In the genomic region with DNA sequence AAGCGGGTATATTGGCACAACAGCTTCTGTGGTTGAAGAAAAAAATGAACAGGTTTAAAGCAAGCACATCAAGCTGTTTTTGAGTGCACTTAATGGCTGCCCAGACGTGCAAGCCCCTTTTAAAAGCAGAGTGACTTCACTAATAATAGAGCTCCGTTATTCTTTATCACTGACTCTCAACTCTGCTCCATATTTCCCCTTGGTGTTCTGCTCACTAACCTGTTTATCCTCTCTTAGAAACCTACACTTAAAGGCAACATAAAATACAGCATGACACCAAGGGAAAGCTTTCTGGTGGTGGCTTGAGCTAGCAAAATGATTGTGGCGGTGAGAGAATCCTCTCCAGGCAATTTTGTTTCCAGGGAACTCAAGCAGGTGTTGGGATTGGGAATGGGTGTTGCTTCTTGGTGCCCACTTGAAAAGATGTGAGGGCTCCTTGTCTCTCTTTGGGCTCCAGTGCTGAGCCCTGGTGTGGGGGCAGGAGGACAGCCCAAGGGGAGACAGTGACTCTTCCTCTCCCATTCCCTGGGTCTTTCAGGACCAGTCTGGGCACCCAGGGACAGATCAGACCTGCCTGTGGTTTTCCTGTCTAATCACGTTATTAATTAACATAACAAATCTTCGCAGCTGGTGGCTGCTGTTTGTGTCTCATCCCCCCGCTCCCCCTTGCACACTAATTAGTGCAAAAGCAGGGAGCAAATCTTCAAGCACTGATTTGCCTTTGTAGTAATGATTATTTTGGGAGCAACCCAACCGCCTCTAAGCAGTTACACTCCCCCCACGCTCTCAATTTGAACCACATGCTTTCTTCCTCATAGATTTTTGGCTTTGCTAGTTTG, we compare ENCODE assay signal across 22 cellular contexts.
A peak's percentile ranks its signal among the peaks of the same experiment; 100 is the strongest.
DNase-seq lines count a peak whose midpoint lies in the region; ATAC-seq and TF ChIP-seq lines count a peak whose summit lies in the region.
"Had no signal": no experiment of that assay in that cellular context is flagged by ENCODE, and none has a peak within 500 bp of the region (broad histone marks: within the 10 kb centered on the region; RNA-seq: fewer than 3 reads in every experiment).

No MANE protein-coding gene starts in this region.

- no peaks in the 10 kb centered on the region for H4K20me1 ChIP-seq in mammary epithelial cell (ENCODE audit: insufficient read depth, low read length)

- BruUV-seq in mammary epithelial cell (replicated peaks; lab: Mats Ljungman, UMichigan), result no TSS peak

- H3K4me3 ChIP-seq in mammary epithelial cell (replicated peaks in 1 of 3; ENCODE audit: insufficient read depth in 1 of 3, low read depth in 2 of 3, low read length in 3 of 3), result no peak overlapping the region
- no peak overlapping the region for H3K4me3 ChIP-seq in breast epithelium
- no peak overlapping the region for H3K4me3 ChIP-seq in vagina
- H3K4me3 ChIP-seq in right atrium auricular region, result no peak overlapping the region
- H3K4me3 ChIP-seq: spleen had no signal

- H3K9ac ChIP-seq in mammary epithelial cell (ENCODE audit: insufficient read depth, low read length), result no peak overlapping the region
- H3K9ac ChIP-seq: parathyroid adenoma had no signal

- 21% methylated on average over 9 of the region's 9 CpGs for WGBS in mammary epithelial cell (ENCODE audit: low coverage, missing lambda C conversion rate)

- H2AFZ ChIP-seq in mammary epithelial cell (ENCODE audit: low read depth, low read length), result peak overlapping the region; percentile 4
- H2AFZ ChIP-seq: parathyroid adenoma had no signal

- ATAC-seq in esophagus mucosa, result peak; percentile 30
- ATAC-seq: natural killer cell treated with Interleukin-12 subunit alpha and Interleukin-12 subunit beta and Interleukin-15 and Interleukin-18, amount 100 ng/mL, for 72 hours; right cardiac atrium had no signal

- H3K27me3 ChIP-seq in mammary epithelial cell (ENCODE audit: insufficient read depth, low read length) (no peaks in the 10 kb centered on the region), breast epithelium (peaks cover 0 to 11% of the 10 kb centered on the region in 2 donors), vagina (no peaks in the 10 kb centered on the region), right atrium auricular region (no peaks in the 10 kb centered on the region)

- H3K9me3 ChIP-seq in mammary epithelial cell (replicated peaks; ENCODE audit: insufficient read depth, low read length) (no peaks in the 10 kb centered on the region), breast epithelium (no peaks in the 10 kb centered on the region), vagina (no peaks in the 10 kb centered on the region), right atrium auricular region (no peaks in the 10 kb centered on the region)
- H3K9me3 ChIP-seq: spleen had no signal

- TF ChIP-seq CTCF in mammary epithelial cell (conservative IDR thresholded peaks at IDR 0.05 in 1 of 2, IDR thresholded peaks at IDR 0.05 in 1 of 2; ENCODE audit: extremely low read depth in 1 of 2, insufficient read depth in 1 of 2, low read depth in 1 of 2, low read length in 2 of 2) (no peak), breast epithelium (IDR thresholded peaks at IDR 0.05) (no peak), vagina (IDR thresholded peaks at IDR 0.05) (no peak), right atrium auricular region (IDR thresholded peaks at IDR 0.05) (no peak)

- CTCF ChIA-PET in mammary epithelial cell (lab: Charles Lee; ENCODE audit: low non-redundant PET), result no interaction called here

- in situ Hi-C loops in mammary epithelial cell (cut with MboI; ENCODE audit: low sequenced_read_pairs in 2 of 2), result loop anchor here (25.0 kb wide), 2 partner anchors 1255 to 1430 kb away; no protein-coding TSS in a partner anchor

- H3K79me2 ChIP-seq in mammary epithelial cell (ENCODE audit: insufficient read depth, low read length), result no peaks in the 10 kb centered on the region
- H3K79me2 ChIP-seq: parathyroid adenoma had no signal

- dilution Hi-C loops in mammary epithelial cell (cut with HindIII; ENCODE audit: low sequenced_read_pairs), result no loop called here

- H3K4me1 ChIP-seq in mammary epithelial cell (ENCODE audit: insufficient read depth, low read length) (peaks cover 11% of the 10 kb centered on the region), breast epithelium (no peaks in the 10 kb centered on the region), vagina (no peaks in the 10 kb centered on the region), right atrium auricular region (no peaks in the 10 kb centered on the region)
- H3K4me1 ChIP-seq: parathyroid adenoma, spleen had no signal

- no peaks in the 10 kb centered on the region for H3K36me3 ChIP-seq in mammary epithelial cell (ENCODE audit: insufficient read depth, low read length)
- H3K36me3 ChIP-seq in breast epithelium, result no peaks in the 10 kb centered on the region
- no peaks in the 10 kb centered on the region for H3K36me3 ChIP-seq in vagina
- no peaks in the 10 kb centered on the region for H3K36me3 ChIP-seq in right atrium auricular region
- H3K36me3 ChIP-seq: spleen had no signal

- TF ChIP-seq POLR2A in breast epithelium (IDR thresholded peaks at IDR 0.05), result no peak
- TF ChIP-seq POLR2A in vagina (IDR thresholded peaks at IDR 0.05), result no peak

- intact Hi-C loops in mammary epithelial cell (cut with micrococcal nuclease), result no loop called here
- intact Hi-C loops in breast epithelium (cut with DNase I; ENCODE audit: low total_unique reads), result no loop called here
- intact Hi-C loops in vagina (cut with DNase I), result no loop called here

- H3K4me2 ChIP-seq in mammary epithelial cell (ENCODE audit: insufficient read depth, low read depth, low read length), result peak overlapping the region; percentile 13

- H3K27ac ChIP-seq in mammary epithelial cell (ENCODE audit: insufficient read depth, low read depth, low read length) (no peak overlapping the region), breast epithelium (no peak overlapping the region), vagina (no peak overlapping the region), right atrium auricular region (no peak overlapping the region)
- H3K27ac ChIP-seq: HL-60, parathyroid adenoma, spleen had no signal

- DNase-seq in mammary epithelial cell, result no peak
- DNase-seq in breast epithelium (ENCODE audit: low spot score in 2 of 2), result no peak
- DNase-seq in NCI-H2227 (lab: John Stamatoyannopoulos, UW; ENCODE audit: unreplicated experiment), result peak; percentile 81
- DNase-seq in vagina (ENCODE audit: extremely low spot score in 2 of 2), result peak; percentile 52 to 64
- DNase-seq in C1 segment of cervical spinal cord (lab: John Stamatoyannopoulos, UW), result no peak
- no peak for DNase-seq in cerebellar nuclear complex (lab: John Stamatoyannopoulos, UW)
- no peak for DNase-seq in right atrium auricular region (ENCODE audit: low spot score)
- DNase-seq: activated CD4-positive, alpha-beta T cell treated with anti-CD3 and anti-CD28 coated beads for 4 hours; activated naive CD8-positive, alpha-beta T cell treated with anti-CD3 and anti-CD28 coated beads, Interleukin-2, amount 50 U/mL, for 24 hours; activated T-cell treated with anti-CD3 and anti-CD28 coated beads, Interleukin-2, amount 50 U/mL, for 24 hours; DMS53; glutamatergic neuron; Karpas-422; kidney; NCI-H345; right cardiac atrium; SHP77; spleen had no signal

Comparison
In these comparisons a context has a peak if more than half of its experiments do, and no peak if none do; other contexts are left out.
1. DNase-seq: peak in NCI-H2227 (single experiment) and vagina (2 of 2); none in mammary epithelial cell (single experiment), breast epithelium (0 of 2), C1 segment of cervical spinal cord (0 of 14), cerebellar nuclear complex (0 of 2) and right atrium auricular region (single experiment).